In genomic region chr14:87304404-87304803, GRCh38 we compare ENCODE assay signal across 8 cellular contexts.
"Had no signal": no experiment of that assay in that cellular context is flagged by ENCODE, and none has a peak within 500 bp of the region (broad histone marks: within the 10 kb centered on the region; RNA-seq: fewer than 3 reads in every experiment).

No MANE protein-coding gene starts in this region.

- DNase-seq: GDM1, GF-D8 had no signal

- ATAC-seq: GM12878 had no signal

- H3K4me3 ChIP-seq: GM12878 had no signal

- FAIRE-seq: G401.6, GM12878, GM12891, GM12892, GM18507, GM19239 had no signal
